11 cellular contexts compared by ENCODE assay signal in genomic region chr17:78120971-78121800, GRCh38. TPM values are rescaled to one million over a fixed set of nuclear protein-coding genes. Genes with fewer than 3 reads are reported as not detected.
A peak's percentile ranks its signal among the peaks of the same experiment; 100 is the strongest.
DNase-seq lines count a peak whose midpoint lies in the region; ATAC-seq and TF ChIP-seq lines count a peak whose summit lies in the region.
"Had no signal": no experiment of that assay in that cellular context is flagged by ENCODE, and none has a peak within 500 bp of the region (broad histone marks: within the 10 kb centered on the region; RNA-seq: fewer than 3 reads in every experiment).

No MANE protein-coding gene starts in this region.

- peak overlapping the region in 9 of 10 experiments; percentile 44 to 65 (median 51); a peak in 17 of 20 replicates for H3K4me3 ChIP-seq in BLaER1 treated with 17β-estradiol and CSF1 and Interleukin-3, amounts not matched to agents 10 nM and 100 nM
- no peak overlapping the region for H3K4me3 ChIP-seq in breast epithelium

- peak overlapping the region; percentile 56 to 77 (median 66); a peak in 21 of 22 replicates for H3K9ac ChIP-seq in BLaER1 treated with 17β-estradiol and CSF1 and Interleukin-3, amounts not matched to agents 10 nM and 100 nM

- no peaks in the 10 kb centered on the region for H3K9me3 ChIP-seq in BLaER1 treated with 17β-estradiol and CSF1 and Interleukin-3, amounts not matched to agents 10 nM and 100 nM (replicated peaks in 1 of 11)
- no peaks in the 10 kb centered on the region for H3K9me3 ChIP-seq in breast epithelium

- no peaks in the 10 kb centered on the region for H3K27me3 ChIP-seq in BLaER1 treated with 17β-estradiol and CSF1 and Interleukin-3, amounts not matched to agents 10 nM and 100 nM
- H3K27me3 ChIP-seq in breast epithelium = no peaks in the 10 kb centered on the region

- no peak for TF ChIP-seq CTCF in breast epithelium (IDR thresholded peaks at IDR 0.05)

- ATAC-seq in GM18907 (IDR thresholded peaks at IDR 0.05; ENCODE audit: unreplicated experiment) (peak; percentile 31), HG03439 (IDR thresholded peaks at IDR 0.05; ENCODE audit: unreplicated experiment) (no peak)
- ATAC-seq in activated CD8-positive, alpha-beta T cell treated with anti-CD3 and anti-CD28 coated beads, Interleukin-2, amount 10 ng/mL, durations not matched to agents 7 days and 5 days = peak; percentile 68

- peaks cover 73 to 100% (median 83%) of the 10 kb centered on the region in 11 experiments for H4K20me1 ChIP-seq in BLaER1 treated with 17β-estradiol and CSF1 and Interleukin-3, amounts not matched to agents 10 nM and 100 nM

- peaks cover 69 to 100% (median 89%) of the 10 kb centered on the region in 11 experiments for H3K36me3 ChIP-seq in BLaER1 treated with 17β-estradiol and CSF1 and Interleukin-3, amounts not matched to agents 10 nM and 100 nM
- peaks cover 3% of the 10 kb centered on the region for H3K36me3 ChIP-seq in breast epithelium

- peaks cover 78 to 95% (median 90%) of the 10 kb centered on the region in 10 experiments for H3K4me1 ChIP-seq in BLaER1 treated with 17β-estradiol and CSF1 and Interleukin-3, amounts not matched to agents 10 nM and 100 nM
- no peaks in the 10 kb centered on the region for H3K4me1 ChIP-seq in breast epithelium

- H3K27ac ChIP-seq in BLaER1 treated with 17β-estradiol and CSF1 and Interleukin-3, amounts not matched to agents 10 nM and 100 nM = peak overlapping the region in 9 of 11 experiments; percentile 5 to 63 (median 32); a peak in 15 of 22 replicates
- H3K27ac ChIP-seq in breast epithelium = no peak overlapping the region

- H3K27me3 Mint-ChIP-seq in activated CD8-positive, alpha-beta T cell treated with anti-CD3 and anti-CD28 coated beads, Interleukin-2, amount 10 ng/mL, durations not matched to agents 7 days and 5 days (ENCODE audit: low read depth) = no peaks in the 10 kb centered on the region
- H3K27me3 Mint-ChIP-seq in immature natural killer cell (ENCODE audit: low read depth in 3 of 3) = peaks cover 2 to 21% (median 21%) of the 10 kb centered on the region in 3 donors

- peak; percentile 82 for DNase-seq in activated CD8-positive, alpha-beta T cell treated with anti-CD3 and anti-CD28 coated beads, Interleukin-2, amount 10 ng/mL, durations not matched to agents 7 days and 5 days
- DNase-seq in immature natural killer cell = peak; percentile 74 to 79 (median 77)
- no peak for DNase-seq in cortex of kidney (lab: John Stamatoyannopoulos, UW)
- no peak for DNase-seq in head of caudate nucleus
- DNase-seq in breast epithelium (ENCODE audit: low spot score in 2 of 2) = no peak
- DNase-seq: C1 segment of cervical spinal cord, kidney glomerular epithelial cell, T-helper 9 cell had no signal

- CTCF ChIA-PET in activated CD8-positive, alpha-beta T cell treated with anti-CD3 and anti-CD28 coated beads, Interleukin-2, amount 10 ng/mL, durations not matched to agents 7 days and 5 days (lab: Charles Lee) = interaction anchor here (0.6 to 11.1 kb wide), 4 partner anchors 9 to 129 kb away, joined by 3 to 133 read pairs (median 7); partner anchors contain the start of gene TMC8

- peak overlapping the region; percentile 95 for H3K27ac Mint-ChIP-seq in activated CD8-positive, alpha-beta T cell treated with anti-CD3 and anti-CD28 coated beads, Interleukin-2, amount 10 ng/mL, durations not matched to agents 7 days and 5 days
- H3K27ac Mint-ChIP-seq in immature natural killer cell = peak overlapping the region; percentile 88 to 96 (median 95)

- peak overlapping the region; percentile 85 to 100 (median 96) for H3K4me2 ChIP-seq in BLaER1 treated with 17β-estradiol and CSF1 and Interleukin-3, amounts not matched to agents 10 nM and 100 nM

- POLR2A ChIA-PET in activated CD8-positive, alpha-beta T cell treated with anti-CD3 and anti-CD28 coated beads, Interleukin-2, amount 10 ng/mL, durations not matched to agents 7 days and 5 days (lab: Charles Lee) = interaction anchor here (0.8 to 13.9 kb wide), 4 partner anchors 8 to 18 kb away, joined by 3 to 182 read pairs (median 30); partner anchors contain the start of gene TMC8

- peak overlapping the region; percentile 88 for H3K4me3 Mint-ChIP-seq in activated CD8-positive, alpha-beta T cell treated with anti-CD3 and anti-CD28 coated beads, Interleukin-2, amount 10 ng/mL, durations not matched to agents 7 days and 5 days
- H3K4me3 Mint-ChIP-seq in immature natural killer cell = peak overlapping the region; percentile 67 to 86 (median 84)

- intact Hi-C loops in head of caudate nucleus (cut with DNase I) (no loop called here), breast epithelium (cut with DNase I; ENCODE audit: low total_unique reads) (no loop called here)

- peaks cover 77% of the 10 kb centered on the region for H3K36me3 Mint-ChIP-seq in activated CD8-positive, alpha-beta T cell treated with anti-CD3 and anti-CD28 coated beads, Interleukin-2, amount 10 ng/mL, durations not matched to agents 7 days and 5 days (ENCODE audit: low read depth)
- H3K36me3 Mint-ChIP-seq in immature natural killer cell = peaks cover 2 to 23% (median 8%) of the 10 kb centered on the region in 3 donors

- no peaks in the 10 kb centered on the region for H3K9me3 Mint-ChIP-seq in activated CD8-positive, alpha-beta T cell treated with anti-CD3 and anti-CD28 coated beads, Interleukin-2, amount 10 ng/mL, durations not matched to agents 7 days and 5 days (ENCODE audit: insufficient read depth)
- no peaks in the 10 kb centered on the region for H3K9me3 Mint-ChIP-seq in immature natural killer cell

- H3K4me1 Mint-ChIP-seq in activated CD8-positive, alpha-beta T cell treated with anti-CD3 and anti-CD28 coated beads, Interleukin-2, amount 10 ng/mL, durations not matched to agents 7 days and 5 days (ENCODE audit: low read depth) = peaks cover 69% of the 10 kb centered on the region
- peaks cover 48 to 57% of the 10 kb centered on the region in 2 donors for H3K4me1 Mint-ChIP-seq in immature natural killer cell

- TF ChIP-seq POLR2A in breast epithelium (IDR thresholded peaks at IDR 0.05) = no peak

RNA-seq across cellular contexts. Expression of gene TMC6, which starts 7.4 kb away (rescaled TPM):
- total RNA-seq in activated CD8-positive, alpha-beta T cell treated with anti-CD3 and anti-CD28 coated beads, Interleukin-2, amount 10 ng/mL, durations not matched to agents 7 days and 5 days = 100 to 1,000 TPM; 407 to 476 TPM
- 100 to 1,000 TPM; 194 to 262 (median 203) TPM for polyA plus RNA-seq in immature natural killer cell
- 10 to 100 TPM; 18.6 to 45.9 (median 28.4) TPM for total RNA-seq in breast epithelium

RNA-seq across cellular contexts. Expression of gene TMC8, which starts 9.4 kb away (rescaled TPM):
- total RNA-seq in activated CD8-positive, alpha-beta T cell treated with anti-CD3 and anti-CD28 coated beads, Interleukin-2, amount 10 ng/mL, durations not matched to agents 7 days and 5 days = 100 to 1,000 TPM; 258 to 278 TPM
- 100 to 1,000 TPM in 1 of 3 donors, 10 to 100 TPM in 2; 55.2 to 170 (median 58.2) TPM for polyA plus RNA-seq in immature natural killer cell
- total RNA-seq in breast epithelium = 1 to 10 TPM; 4.2 to 9.9 (median 8.8) TPM

RNA-seq across cellular contexts. Expression of gene C17orf99, which starts 25.0 kb away (rescaled TPM):
- total RNA-seq in activated CD8-positive, alpha-beta T cell treated with anti-CD3 and anti-CD28 coated beads, Interleukin-2, amount 10 ng/mL, durations not matched to agents 7 days and 5 days = not detected
- not detected for polyA plus RNA-seq in immature natural killer cell
- total RNA-seq in breast epithelium = not detected

RNA-seq across cellular contexts. Expression of gene SYNGR2, which starts 47.2 kb away (rescaled TPM):
- total RNA-seq in activated CD8-positive, alpha-beta T cell treated with anti-CD3 and anti-CD28 coated beads, Interleukin-2, amount 10 ng/mL, durations not matched to agents 7 days and 5 days = 10 to 100 TPM; 41.1 to 44.3 TPM
- 100 to 1,000 TPM; 113 to 230 (median 132) TPM for polyA plus RNA-seq in immature natural killer cell
- 10 to 100 TPM; 37.8 to 69.5 (median 64.2) TPM for total RNA-seq in breast epithelium

Comparison
In these comparisons a context has a peak if more than half of its experiments do, and no peak if none do; other contexts are left out.
1. H3K27ac ChIP-seq: peak in BLaER1 treated with 17β-estradiol and CSF1 and Interleukin-3, amounts not matched to agents 10 nM and 100 nM (9 of 11); none in breast epithelium (0 of 2).
2. H3K4me3 ChIP-seq: peak in BLaER1 treated with 17β-estradiol and CSF1 and Interleukin-3, amounts not matched to agents 10 nM and 100 nM (9 of 10); none in breast epithelium (0 of 3).
3. DNase-seq: peak in activated CD8-positive, alpha-beta T cell treated with anti-CD3 and anti-CD28 coated beads, Interleukin-2, amount 10 ng/mL, durations not matched to agents 7 days and 5 days (single experiment) and immature natural killer cell (3 of 3); none in cortex of kidney (single experiment), head of caudate nucleus (0 of 42) and breast epithelium (0 of 2).
4. RNA of gene TMC6, which starts 7.4 kb away (total RNA-seq): 407 to 476 TPM in activated CD8-positive, alpha-beta T cell treated with anti-CD3 and anti-CD28 coated beads, Interleukin-2, amount 10 ng/mL, durations not matched to agents 7 days and 5 days; 18.6 to 45.9 TPM in breast epithelium; every median in the first group is over 4 times any median in the second.
5. RNA of gene TMC8, which starts 9.4 kb away (total RNA-seq): 258 to 278 TPM in activated CD8-positive, alpha-beta T cell treated with anti-CD3 and anti-CD28 coated beads, Interleukin-2, amount 10 ng/mL, durations not matched to agents 7 days and 5 days; 4.2 to 9.9 TPM in breast epithelium; every median in the first group is over 10 times any median in the second.